ENCODE assay signal across 1 cellular context in the genomic region with DNA sequence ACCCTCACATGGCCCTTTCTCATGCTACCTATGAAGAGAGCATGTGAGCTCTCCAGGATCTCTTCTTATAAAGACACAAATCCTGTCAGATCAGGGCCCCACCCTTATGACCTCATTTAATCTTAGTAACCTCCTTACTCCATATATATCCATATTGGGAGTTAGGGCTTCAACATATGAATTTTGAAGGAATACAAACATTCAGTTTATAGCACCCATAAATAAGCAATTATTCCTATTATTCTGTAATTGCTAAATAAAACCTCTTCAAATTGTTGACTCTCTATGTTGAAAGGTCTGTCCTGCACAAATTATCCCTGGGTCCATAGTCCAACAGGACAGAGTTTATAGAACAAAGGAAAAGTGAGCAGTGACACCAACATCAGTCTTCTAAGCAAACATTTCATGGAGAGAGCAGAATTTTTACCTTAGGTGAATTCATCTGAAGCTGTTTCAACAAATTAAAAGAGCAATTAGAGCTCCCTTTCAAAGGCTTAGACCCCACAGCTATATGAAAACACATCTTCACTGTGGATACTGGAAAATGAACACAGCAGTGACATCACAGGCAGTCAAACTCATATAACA.
TF ChIP-seq lines count a peak whose summit lies in the region.

No MANE protein-coding gene starts in this region.

TF ChIP-seq in endothelial cell of umbilical vein, 7 proteins besides CTCF, POLR2A, EP300 and RAD21:
- no peak for TF ChIP-seq MYC (IDR thresholded peaks at IDR 0.05; ENCODE audit: low read depth, low read length)
- TF ChIP-seq FOS (IDR thresholded peaks at IDR 0.05; ENCODE audit: borderline replicate concordance, insufficient read depth, low read length): no peak
- no peak for TF ChIP-seq GATA2 (IDR thresholded peaks at IDR 0.05; ENCODE audit: insufficient read depth, insufficient read length, low read depth, low read length)
